In the genomic region with DNA sequence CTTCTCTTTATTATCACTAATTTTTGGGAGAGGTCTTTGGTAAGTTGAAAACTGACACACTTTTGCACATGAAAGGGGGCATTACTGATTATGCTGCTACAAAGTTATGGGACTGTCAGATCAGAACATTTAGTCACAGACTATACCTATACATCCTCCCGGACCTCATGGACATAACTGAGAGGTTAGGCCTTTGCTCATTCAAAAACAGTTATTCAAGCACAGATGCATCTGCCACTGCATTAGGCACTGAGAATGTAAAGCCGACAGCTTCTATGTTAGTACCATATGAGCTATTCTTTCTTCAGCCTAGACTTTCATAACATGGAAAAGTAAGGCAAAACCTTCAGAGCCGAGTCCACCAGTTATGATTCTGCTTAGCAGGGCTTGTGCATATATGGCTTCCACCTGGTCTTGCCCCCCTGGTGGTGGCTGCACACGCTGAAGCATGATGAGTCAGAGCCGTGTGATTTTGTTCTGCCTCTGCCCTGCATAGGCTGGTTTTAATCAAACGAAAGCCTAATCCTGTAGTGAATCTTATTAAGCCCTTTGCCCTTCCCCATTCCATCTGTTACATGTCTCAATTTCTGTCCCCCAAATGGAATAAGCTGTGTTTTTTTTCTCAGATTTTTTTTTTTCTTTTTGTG, we compare ENCODE assay signal across 8 cellular contexts. TPM values are rescaled to one million over a fixed set of nuclear protein-coding genes. Genes with fewer than 3 reads are reported as not detected.
DNase-seq lines count a peak whose midpoint lies in the region; ATAC-seq, FAIRE-seq and TF ChIP-seq lines count a peak whose summit lies in the region.

No MANE protein-coding gene starts in this region.

- H3K27me3 Mint-ChIP-seq in activated naive CD4-positive, alpha-beta T cell treated with anti-CD3 and anti-CD28 coated beads, Interleukin-2, amount 10 ng/mL, durations not matched to agents 7 days and 5 days, result no peaks in the 10 kb centered on the region
- H3K27me3 Mint-ChIP-seq in type B pancreatic cell, result peaks cover 11% of the 10 kb centered on the region

- no peaks in the 10 kb centered on the region for H3K36me3 Mint-ChIP-seq in activated naive CD4-positive, alpha-beta T cell treated with anti-CD3 and anti-CD28 coated beads, Interleukin-2, amount 10 ng/mL, durations not matched to agents 7 days and 5 days
- H3K36me3 Mint-ChIP-seq in type B pancreatic cell, result no peaks in the 10 kb centered on the region

- peak; percentile 5 for DNase-seq in activated naive CD4-positive, alpha-beta T cell treated with Interleukin-2 at 50 U/mL for 16 hours
- no peak for DNase-seq in activated naive CD4-positive, alpha-beta T cell treated with anti-CD3 and anti-CD28 coated beads, Interleukin-2, amount 10 ng/mL, durations not matched to agents 7 days and 5 days
- peak; percentile 92 for DNase-seq in NCI-H2171 treated with DMSO at 0.1 percent for 48 hours (lab: John Stamatoyannopoulos, UW)
- DNase-seq in astrocyte of the cerebellum (ENCODE audit: low read depth), result peak; percentile 47
- DNase-seq in kidney, result peak; percentile 52
- DNase-seq in type B pancreatic cell (ENCODE audit: extremely low spot score, unreplicated experiment), result no peak
- DNase-seq in lower leg skin (ENCODE audit: low spot score in 2 of 2), result no peak

- H3K4me1 Mint-ChIP-seq in activated naive CD4-positive, alpha-beta T cell treated with anti-CD3 and anti-CD28 coated beads, Interleukin-2, amount 10 ng/mL, durations not matched to agents 7 days and 5 days, result no peaks in the 10 kb centered on the region
- peaks cover 19% of the 10 kb centered on the region for H3K4me1 Mint-ChIP-seq in type B pancreatic cell (ENCODE audit: unreplicated experiment)

- no peak overlapping the region for H3K27ac Mint-ChIP-seq in activated naive CD4-positive, alpha-beta T cell treated with anti-CD3 and anti-CD28 coated beads, Interleukin-2, amount 10 ng/mL, durations not matched to agents 7 days and 5 days
- peak overlapping the region; percentile 78 for H3K27ac Mint-ChIP-seq in type B pancreatic cell

- TF ChIP-seq CTCF in astrocyte of the cerebellum (IDR thresholded peaks at IDR 0.05; ENCODE audit: low read depth, low read length, missing control alignments), result peak; percentile 59
- TF ChIP-seq CTCF in kidney (IDR thresholded peaks at IDR 0.05; ENCODE audit: borderline replicate concordance, extremely low read depth, insufficient read depth), result no peak
- TF ChIP-seq CTCF in type B pancreatic cell (conservative IDR thresholded peaks at IDR 0.05), result peak; percentile 63
- TF ChIP-seq CTCF in lower leg skin (IDR thresholded peaks at IDR 0.05), result no peak

- H3K36me3 ChIP-seq in kidney (ENCODE audit: control insufficient read depth in 1 of 2, insufficient read depth in 2 of 2, low read length in 2 of 2), result no peaks in the 10 kb centered on the region

- no peaks in the 10 kb centered on the region for H3K4me1 ChIP-seq in kidney (ENCODE audit: control insufficient read depth in 1 of 2, insufficient read depth in 1 of 2, low read depth in 1 of 2, low read length in 2 of 2)

- no peak for TF ChIP-seq POLR2A in lower leg skin (IDR thresholded peaks at IDR 0.05)

- no peak overlapping the region for H3K9ac ChIP-seq in kidney (ENCODE audit: low read length in 2 of 2)

- no peaks in the 10 kb centered on the region for H3K9me3 Mint-ChIP-seq in activated naive CD4-positive, alpha-beta T cell treated with anti-CD3 and anti-CD28 coated beads, Interleukin-2, amount 10 ng/mL, durations not matched to agents 7 days and 5 days
- no peaks in the 10 kb centered on the region for H3K9me3 Mint-ChIP-seq in type B pancreatic cell

- CTCF ChIA-PET in activated naive CD4-positive, alpha-beta T cell treated with anti-CD3 and anti-CD28 coated beads, Interleukin-2, amount 10 ng/mL, durations not matched to agents 7 days and 5 days (lab: Charles Lee), result interaction anchor here (0.7 to 1.1 kb wide), 2 partner anchors 299 to 719 kb away, joined by 3 to 4 read pairs; no protein-coding TSS in a partner anchor

- H3K4me3 ChIP-seq in astrocyte of the cerebellum (ENCODE audit: low read depth, low read length), result no peak overlapping the region
- no peak overlapping the region for H3K4me3 ChIP-seq in kidney (ENCODE audit: low read length in 2 of 2)
- no peak overlapping the region for H3K4me3 ChIP-seq in lower leg skin (ENCODE audit: low read depth, poor library complexity, severe bottlenecking)

- ATAC-seq in GM18861 (IDR thresholded peaks at IDR 0.05; ENCODE audit: unreplicated experiment), result no peak

- in situ Hi-C loops in astrocyte of the cerebellum (cut with HindIII; ENCODE audit: low sequenced_read_pairs), result no loop called here

- H3K4me3 Mint-ChIP-seq in activated naive CD4-positive, alpha-beta T cell treated with anti-CD3 and anti-CD28 coated beads, Interleukin-2, amount 10 ng/mL, durations not matched to agents 7 days and 5 days, result no peak overlapping the region
- H3K4me3 Mint-ChIP-seq in type B pancreatic cell, result peak overlapping the region; percentile 6

- 30 to 32% methylated on average over 6 of the region's 6 CpGs for WGBS in lower leg skin, 2 donors

- intact Hi-C loops in kidney (cut with DNase I), result no loop called here
- intact Hi-C loops in lower leg skin (cut with DNase I; ENCODE audit: low total_unique reads), result no loop called here

- no peaks in the 10 kb centered on the region for H3K9me3 ChIP-seq in kidney (ENCODE audit: control insufficient read depth in 1 of 2, low read length in 2 of 2)

- FAIRE-seq in kidney (lab: Jason Lieb, UNC), result no peak

- H3K27ac ChIP-seq in kidney (ENCODE audit: low read depth in 2 of 2, low read length in 2 of 2), result no peak overlapping the region

RNA-seq across cellular contexts. Expression of gene RNU6-8, which starts 21.8 kb away (rescaled TPM):
- total RNA-seq in kidney (not detected), type B pancreatic cell (ENCODE audit: low replicate concordance) (not detected in 2 replicates), lower leg skin (not detected)
- not detected for polyA plus RNA-seq in kidney (ENCODE audit: insufficient read depth, low read depth, low replicate concordance)

RNA-seq across cellular contexts. Expression of gene RNU6-7, which starts 23.0 kb away (rescaled TPM):
- total RNA-seq in kidney (not detected), type B pancreatic cell (ENCODE audit: low replicate concordance) (not detected in 2 replicates), lower leg skin (not detected)
- not detected for polyA plus RNA-seq in kidney (ENCODE audit: insufficient read depth, low read depth, low replicate concordance)

Comparison
In these comparisons a context has a peak if more than half of its experiments do, and no peak if none do; other contexts are left out.
1. DNase-seq: peak in activated naive CD4-positive, alpha-beta T cell treated with Interleukin-2 at 50 U/mL for 16 hours (single experiment), NCI-H2171 treated with DMSO at 0.1 percent for 48 hours (single experiment), astrocyte of the cerebellum (single experiment) and kidney (single experiment); none in activated naive CD4-positive, alpha-beta T cell treated with anti-CD3 and anti-CD28 coated beads, Interleukin-2, amount 10 ng/mL, durations not matched to agents 7 days and 5 days (single experiment), type B pancreatic cell (single experiment) and lower leg skin (0 of 2).
2. CTCF ChIP-seq: peak in astrocyte of the cerebellum (single experiment) and type B pancreatic cell (single experiment); none in kidney (single experiment) and lower leg skin (0 of 3).